Comparison of ENCODE assay signal across 11 cellular contexts in the genomic region with DNA sequence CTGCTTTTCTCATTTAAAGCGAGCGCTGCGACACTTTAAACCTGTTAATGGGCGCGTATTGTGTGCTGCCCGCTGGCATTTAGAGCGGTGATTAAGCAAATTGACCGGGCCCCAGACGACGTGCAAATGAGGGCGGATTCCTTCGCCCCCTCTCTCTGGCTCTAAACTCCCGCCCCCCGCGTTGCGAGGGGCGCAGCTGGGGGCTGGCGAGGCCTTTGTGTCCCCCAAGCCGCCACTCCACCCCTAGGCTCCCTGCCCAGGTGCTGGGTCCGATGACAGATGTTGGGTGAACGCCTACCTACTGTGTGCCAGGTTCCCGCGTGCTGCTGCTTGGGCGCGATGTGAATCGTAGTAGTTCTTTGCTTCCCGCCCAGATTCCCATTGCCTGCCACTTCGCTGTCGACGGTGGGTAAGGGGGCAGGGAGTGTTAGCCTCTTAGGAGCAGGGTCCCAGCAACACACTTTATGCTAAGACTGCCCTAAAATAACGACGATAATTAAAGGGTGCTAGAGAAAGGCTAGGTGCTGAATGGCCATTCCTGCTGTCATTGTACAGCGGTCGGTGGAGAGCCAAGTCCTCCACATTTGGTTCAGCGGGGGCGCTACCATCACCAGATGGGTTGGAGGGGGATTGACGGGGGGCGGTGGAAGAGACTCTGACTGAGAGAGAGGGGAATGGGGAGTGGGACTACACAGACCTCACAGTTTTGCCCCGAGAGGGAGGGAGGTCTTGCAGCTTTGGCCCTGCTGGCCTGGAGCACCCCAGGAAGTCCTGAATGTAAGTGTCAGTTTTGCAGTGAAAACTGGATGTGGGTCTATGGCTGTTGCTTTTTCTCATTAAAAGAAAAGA. TPM values are rescaled to one million over a fixed set of nuclear protein-coding genes. Genes with fewer than 3 reads are reported as not detected.
DNase-seq lines count a peak whose midpoint lies in the region; TF ChIP-seq lines count a peak whose summit lies in the region.
"Had no signal": no experiment of that assay in that cellular context is flagged by ENCODE, and none has a peak within 500 bp of the region (broad histone marks: within the 10 kb centered on the region; RNA-seq: fewer than 3 reads in every experiment).

No MANE protein-coding gene starts in this region.

- no TSS peak for BruUV-seq in PC-9 (replicated peaks; lab: Mats Ljungman, UMichigan)

- POLR2A ChIA-PET in PC-9 (lab: Charles Lee; ENCODE audit: unreplicated experiment), result no interaction called here

- H2AFZ ChIP-seq in PC-9, result no peak overlapping the region

- H3K27me3 ChIP-seq in HUES6 (ENCODE audit: control insufficient read depth, insufficient read depth, low read length), result peaks cover 56% of the 10 kb centered on the region
- peaks cover 2 to 74% (median 36%) of the 10 kb centered on the region in 7 donors for H3K27me3 ChIP-seq in spleen (replicated peaks in 1 of 7)
- H3K27me3 ChIP-seq in PC-9 (ENCODE audit: insufficient read depth, low read depth), result no peaks in the 10 kb centered on the region

- H3K4me3 Mint-ChIP-seq in chondrocyte (ENCODE audit: unreplicated experiment), result peak overlapping the region; percentile 80

- H3K79me2 ChIP-seq in PC-9 (ENCODE audit: low read depth), result no peaks in the 10 kb centered on the region

- H3K27ac ChIP-seq in HUES6 (ENCODE audit: low read depth, low read length), result peak overlapping the region; percentile 96
- peak overlapping the region in 1 of 8 donors; percentile 71 for H3K27ac ChIP-seq in spleen
- H3K27ac ChIP-seq in PC-9, result no peak overlapping the region

- no peak for DNase-seq in chondrocyte (ENCODE audit: low spot score)
- peak; percentile 59 for DNase-seq in left kidney (ENCODE audit: low read depth, low spot score)
- no peak for DNase-seq in spleen
- no peak for DNase-seq in Ammon's horn (ENCODE audit: low spot score)
- no peak for DNase-seq in PC-9
- DNase-seq in NCI-H1417 treated with DMSO at 0.1 percent for 48 hours (lab: John Stamatoyannopoulos, UW), result no peak
- no peak for DNase-seq in NCI-H2107 treated with DMSO at 0.1 percent for 48 hours (lab: John Stamatoyannopoulos, UW; ENCODE audit: unreplicated experiment)
- DNase-seq: GDM1 had no signal

- H3K4me3 ChIP-seq in HUES6 (ENCODE audit: low read depth, low read length) (peak overlapping the region; percentile 85), spleen (peak overlapping the region in 7 of 8 donors; percentile 0 to 85 (median 56)), PC-9 (no peak overlapping the region)
- H3K4me3 ChIP-seq: mucosa of descending colon had no signal

- no peak overlapping the region for H3K27ac Mint-ChIP-seq in chondrocyte (ENCODE audit: unreplicated experiment)

- H4K20me1 ChIP-seq in PC-9 (ENCODE audit: insufficient read depth), result no peaks in the 10 kb centered on the region

- H3F3A ChIP-seq in PC-9 (ENCODE audit: insufficient read depth, low read depth), result peaks cover 7% of the 10 kb centered on the region; the same call in 1 of the 2 replicates

- peaks cover 53% of the 10 kb centered on the region for H3K4me1 Mint-ChIP-seq in chondrocyte (ENCODE audit: low read depth)

- H3K9me3 ChIP-seq in HUES6 (ENCODE audit: control insufficient read depth, insufficient read depth, low read depth, low read length) (no peaks in the 10 kb centered on the region), spleen (no peaks in the 10 kb centered on the region), PC-9 (ENCODE audit: insufficient read depth, low read depth) (no peaks in the 10 kb centered on the region)
- H3K9me3 ChIP-seq: mucosa of descending colon had no signal

- peaks cover 23% of the 10 kb centered on the region; the same call in 1 of the 2 replicates for H3K36me3 ChIP-seq in HUES6 (ENCODE audit: control insufficient read depth, insufficient read depth, low read length)
- no peaks in the 10 kb centered on the region for H3K36me3 ChIP-seq in spleen
- H3K36me3 ChIP-seq in PC-9 (ENCODE audit: low read depth), result no peaks in the 10 kb centered on the region

- H3K9me3 Mint-ChIP-seq in chondrocyte (ENCODE audit: low read depth), result no peaks in the 10 kb centered on the region

- WGBS in spleen, 5 donors, result 35 to 55% (median 43%) methylated on average over 36 to 39 of the region's 39 CpGs

- H3K36me3 Mint-ChIP-seq in chondrocyte (ENCODE audit: low read depth), result peaks cover 7% of the 10 kb centered on the region

- H3K4me2 ChIP-seq in PC-9, result no peak overlapping the region

- TF ChIP-seq POLR2A in spleen (IDR thresholded peaks at IDR 0.05), result no peak

- intact Hi-C loops in spleen (cut with DNase I; ENCODE audit: low total_unique reads) (no loop called here), PC-9 (cut with micrococcal nuclease; ENCODE audit: unreplicated experiment) (no loop called here)

- H3K4me1 ChIP-seq in HUES6 (ENCODE audit: control insufficient read depth, insufficient read depth, low read length) (peaks cover 23% of the 10 kb centered on the region), spleen (peaks cover 8 to 62% (median 41%) of the 10 kb centered on the region in 6 donors), PC-9 (replicated peaks; ENCODE audit: insufficient read depth) (peaks cover 7% of the 10 kb centered on the region)

- H3K9me2 ChIP-seq in PC-9 (ENCODE audit: insufficient read depth), result no peaks in the 10 kb centered on the region

- peak overlapping the region; percentile 95 for H3K9ac ChIP-seq in HUES6 (ENCODE audit: low read length)

- no peaks in the 10 kb centered on the region for H3K27me3 Mint-ChIP-seq in chondrocyte (ENCODE audit: low read depth)

- TF ChIP-seq CTCF in chondrocyte (IDR thresholded peaks at IDR 0.05) (no peak), spleen (IDR thresholded peaks at IDR 0.05 in 8 of 11, conservative IDR thresholded peaks at IDR 0.05 in 3 of 11) (no peak), PC-9 (conservative IDR thresholded peaks at IDR 0.05) (no peak)

- CTCF ChIA-PET in PC-9 (lab: Charles Lee), result interaction anchor here (0.7 kb wide), 1 partner anchor 85 kb away, joined by 3 read pairs; no protein-coding TSS in a partner anchor

RNA-seq across cellular contexts. Expression of gene TCF7L1, which starts 2.1 kb away (rescaled TPM):
- 18.9 to 35.0 TPM (median 34.1 TPM) in 3 replicates for total RNA-seq in chondrocyte
- total RNA-seq in spleen, result 10 to 100 TPM in 3 of 7 donors, 1 to 10 TPM in 4; 3.3 to 15.8 (median 9.8) TPM
- polyA plus RNA-seq in spleen, result 1 to 10 TPM; 2.0 to 5.2 (median 2.4) TPM
- 2.3 and 2.8 TPM in 2 replicates for total RNA-seq in PC-9 (2021)
- total RNA-seq: activated CD8-positive, alpha-beta memory T cell treated with anti-CD3 and anti-CD28 coated beads for 36 hours had no signal
